ENCODE assay signal across 29 cellular contexts in genomic region chr2:6770006-6770405, GRCh38.
"Had no signal": no experiment of that assay in that cellular context is flagged by ENCODE, and none has a peak within 500 bp of the region (broad histone marks: within the 10 kb centered on the region; RNA-seq: fewer than 3 reads in every experiment).

No MANE protein-coding gene starts in this region.

- H3K36me3 Mint-ChIP-seq: activated naive CD8-positive, alpha-beta T cell had no signal

- H3K36me3 ChIP-seq: brain microvascular endothelial cell, heart left ventricle had no signal

- ATAC-seq: activated T-cell treated with anti-CD3 and anti-CD28 coated beads, Interleukin-2, amount 50 U/mL, for 4 hours; activated T-helper 17 cell treated with anti-CD3 and anti-CD28 coated beads, Interleukin-2, amount 50 U/mL, for 72 hours; esophagus mucosa; heart left ventricle; T-helper 17 cell; WTC11 had no signal

- H3K4me3 Mint-ChIP-seq: activated CD4-positive, alpha-beta memory T cell treated with anti-CD3 and anti-CD28 coated beads, Interleukin-2, amount 10 ng/mL, durations not matched to agents 7 days and 5 days; activated CD4-positive, alpha-beta T cell treated with anti-CD3 and anti-CD28 coated beads, Interleukin-2, amount 10 ng/mL, durations not matched to agents 7 days and 5 days; activated naive CD8-positive, alpha-beta T cell; activated T-cell treated with anti-CD3 and anti-CD28 coated beads, Interleukin-2, amount 50 U/mL, for 4 hours; activated T-helper 17 cell treated with anti-CD3 and anti-CD28 coated beads, Interleukin-2, amount 50 U/mL, for 72 hours; central memory CD8-positive, alpha-beta T cell; dendritic cell treated with granulocyte-macrophage colony-stimulating factor and Interleukin-4, amounts not matched to agents 40 ng/mL and 50 ng/mL, for 4 days; endodermal cell; T-helper 17 cell; T-helper 2 cell treated with Interferon-gamma antibody and Interleukin-4, amounts not matched to agents 5 μg/mL and 100 μg/mL, for 36 hours; WTC11 had no signal

- H3K4me1 Mint-ChIP-seq: activated T-helper 17 cell treated with anti-CD3 and anti-CD28 coated beads, Interleukin-2, amount 50 U/mL, for 72 hours; central memory CD8-positive, alpha-beta T cell; WTC11 had no signal

- H3K9me3 Mint-ChIP-seq: activated CD4-positive, alpha-beta memory T cell treated with anti-CD3 and anti-CD28 coated beads, Interleukin-2, amount 10 ng/mL, durations not matched to agents 7 days and 5 days; activated CD4-positive, alpha-beta T cell treated with anti-CD3 and anti-CD28 coated beads, Interleukin-2, amount 10 ng/mL, durations not matched to agents 7 days and 5 days; activated T-cell treated with anti-CD3 and anti-CD28 coated beads, Interleukin-2, amount 50 U/mL, for 4 hours; activated T-helper 17 cell treated with anti-CD3 and anti-CD28 coated beads, Interleukin-2, amount 50 U/mL, for 72 hours; central memory CD8-positive, alpha-beta T cell; dendritic cell treated with granulocyte-macrophage colony-stimulating factor and Interleukin-4, amounts not matched to agents 40 ng/mL and 50 ng/mL, for 4 days; endodermal cell; T-helper 2 cell treated with Interferon-gamma antibody and Interleukin-4, amounts not matched to agents 5 μg/mL and 100 μg/mL, for 36 hours had no signal

- DNase-seq: activated CD4-positive, alpha-beta memory T cell treated with anti-CD3 and anti-CD28 coated beads, Interleukin-2, amount 10 ng/mL, durations not matched to agents 7 days and 5 days; activated CD4-positive, alpha-beta T cell treated with anti-CD3 and anti-CD28 coated beads for 1 hour; activated CD4-positive, alpha-beta T cell treated with anti-CD3 and anti-CD28 coated beads for 4 hours; activated CD4-positive, alpha-beta T cell treated with anti-CD3 and anti-CD28 coated beads, Interleukin-2, amount 10 ng/mL, durations not matched to agents 7 days and 5 days; activated CD4-positive, alpha-beta T cell treated with anti-CD3 and anti-CD28 coated beads, Interleukin-2, amount 50 U/mL, for 4 hours; activated effector memory CD4-positive, alpha-beta T cell treated with Interleukin-2 at 50 U/mL for 16 hours; activated gamma-delta T cell treated with Interleukin-2 at 50 U/mL for 16 hours; activated naive CD4-positive, alpha-beta T cell treated with anti-CD3 and anti-CD28 coated beads, Interleukin-2, amount 50 U/mL, for 16 hours; activated naive CD4-positive, alpha-beta T cell treated with Interleukin-2 at 50 U/mL for 16 hours; activated T-cell treated with anti-CD3 and anti-CD28 coated beads, Interleukin-2, amount 50 U/mL, for 4 hours; amniotic stem cell; anterior cingulate cortex; brain microvascular endothelial cell; dorsolateral prefrontal cortex; effector memory CD4-positive, alpha-beta T cell; endodermal cell; foreskin fibroblast; glutamatergic neuron; heart left ventricle; T-helper 17 cell; T1000 had no signal

- H3K4me3 ChIP-seq: coronary artery, dorsolateral prefrontal cortex, heart left ventricle had no signal

- H3K27ac ChIP-seq: brain microvascular endothelial cell, coronary artery, dorsolateral prefrontal cortex, heart left ventricle had no signal

- H3K27ac Mint-ChIP-seq: activated CD4-positive, alpha-beta memory T cell treated with anti-CD3 and anti-CD28 coated beads, Interleukin-2, amount 10 ng/mL, durations not matched to agents 7 days and 5 days; activated CD4-positive, alpha-beta T cell treated with anti-CD3 and anti-CD28 coated beads, Interleukin-2, amount 10 ng/mL, durations not matched to agents 7 days and 5 days; activated naive CD8-positive, alpha-beta T cell; activated T-helper 17 cell treated with anti-CD3 and anti-CD28 coated beads, Interleukin-2, amount 50 U/mL, for 72 hours; dendritic cell treated with granulocyte-macrophage colony-stimulating factor and Interleukin-4, amounts not matched to agents 40 ng/mL and 50 ng/mL, for 4 days; endodermal cell; T-helper 17 cell; T-helper 2 cell treated with Interferon-gamma antibody and Interleukin-4, amounts not matched to agents 5 μg/mL and 100 μg/mL, for 36 hours; WTC11 had no signal

- H3K9me3 ChIP-seq: heart left ventricle had no signal

- H3K27me3 ChIP-seq: brain microvascular endothelial cell had no signal
